14 cellular contexts compared by ENCODE assay signal in the genomic region with DNA sequence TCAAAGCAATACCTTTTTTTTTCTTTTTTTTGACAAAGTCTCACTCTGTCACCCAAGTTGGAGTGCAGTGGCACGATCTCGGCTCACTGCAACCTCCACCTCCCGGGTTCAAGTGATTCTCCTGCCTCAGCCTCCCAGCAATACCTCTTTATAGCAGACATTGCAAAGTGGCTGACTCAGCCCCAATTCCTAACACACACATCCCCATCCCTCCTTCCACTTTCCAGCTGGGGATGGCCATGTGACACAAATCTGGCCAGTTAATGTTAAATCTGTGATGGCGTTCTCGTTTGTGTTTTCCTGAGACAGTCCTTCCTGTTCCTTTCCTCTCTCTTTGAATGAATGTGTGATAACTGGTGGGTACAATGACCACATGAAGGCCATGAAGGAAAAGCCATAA.
"Had no signal": no experiment of that assay in that cellular context is flagged by ENCODE, and none has a peak within 500 bp of the region (broad histone marks: within the 10 kb centered on the region; RNA-seq: fewer than 3 reads in every experiment).

No MANE protein-coding gene starts in this region.

- H3K4me3 ChIP-seq: sigmoid colon, SJCRH30, tibial nerve had no signal

- H3K36me3 ChIP-seq: sigmoid colon, SJCRH30, tibial nerve had no signal

- H3K4me1 ChIP-seq: foreskin keratinocyte, SJCRH30 had no signal

- FAIRE-seq: keratinocyte had no signal

- ATAC-seq: activated naive CD4-positive, alpha-beta T cell treated with anti-CD3 and anti-CD28 coated beads, Interleukin-2, amount 50 U/mL, for 72 hours; foreskin keratinocyte; stimulated activated naive CD8-positive, alpha-beta T cell treated with anti-CD3 and anti-CD28 coated beads, Interleukin-15, amount 100 ng/mL, for 72 hours had no signal

- H3K27me3 ChIP-seq: foreskin keratinocyte, sigmoid colon, SJCRH30, tibial nerve had no signal

- H3K27ac ChIP-seq: foreskin keratinocyte, SJCRH30 had no signal

- DNase-seq: activated CD4-positive, alpha-beta T cell treated with anti-CD3 and anti-CD28 coated beads, Interleukin-2, amount 50 U/mL, for 4 hours; activated CD4-positive, CD25-positive, alpha-beta regulatory T cell treated with anti-CD3 and anti-CD28 coated beads, Interleukin-2, amount 50 U/mL, for 72 hours; activated effector memory CD4-positive, alpha-beta T cell treated with anti-CD3 and anti-CD28 coated beads, Interleukin-2, amount 50 U/mL, for 16 hours; activated T-cell treated with anti-CD3 and anti-CD28 coated beads, Interleukin-2, amount 50 U/mL, for 24 hours; endodermal cell; foreskin keratinocyte; SJCRH30; stimulated activated CD4-positive, alpha-beta T cell treated with anti-CD3 and anti-CD28 coated beads, Interleukin-4, amount 100 ng/mL, for 24 hours; stimulated activated naive CD8-positive, alpha-beta T cell treated with anti-CD3 and anti-CD28 coated beads, Interleukin-15, amount 100 ng/mL, for 72 hours; T-helper 9 cell had no signal
